Comparison of ENCODE assay signal across 8 cellular contexts in the genomic region with DNA sequence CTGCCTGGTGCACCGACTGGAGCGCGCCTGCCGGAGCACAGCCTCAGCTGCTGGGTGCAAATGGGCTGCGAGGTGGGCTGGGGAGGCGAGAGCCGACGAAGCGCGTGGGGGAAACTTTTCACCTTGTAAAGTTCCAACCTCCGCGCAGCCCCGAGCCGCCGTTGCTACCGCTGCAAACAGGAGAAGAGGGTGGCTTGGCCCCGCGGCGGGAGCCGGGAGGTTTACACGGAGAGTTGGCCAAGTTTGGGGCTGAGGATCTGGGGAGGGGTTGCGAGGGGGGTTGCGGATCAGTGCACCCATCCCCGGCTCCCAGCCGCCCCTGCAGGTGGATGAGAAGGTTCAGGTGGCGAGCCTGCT. TPM values are rescaled to one million over a fixed set of nuclear protein-coding genes. Genes with fewer than 3 reads are reported as not detected.
DNase-seq lines count a peak whose midpoint lies in the region; ATAC-seq, FAIRE-seq and TF ChIP-seq lines count a peak whose summit lies in the region.

No MANE protein-coding gene starts in this region.

- H3K4me1 ChIP-seq in astrocyte (ENCODE audit: insufficient read depth, low read length) (peaks cover 18% of the 10 kb centered on the region), skeletal muscle tissue (ENCODE audit: control insufficient read depth in 3 of 3, insufficient read depth in 3 of 3, low read length in 3 of 3) (peaks cover 14 to 25% (median 21%) of the 10 kb centered on the region in 3 donors)

- H3K4me1 Mint-ChIP-seq in astrocyte (ENCODE audit: low read depth, unreplicated experiment) (peaks cover 15% of the 10 kb centered on the region), CD14-positive monocyte (no peaks in the 10 kb centered on the region)

- peak overlapping the region; percentile 95 for H3K4me2 ChIP-seq in astrocyte (ENCODE audit: low read length)

- H3K27ac Mint-ChIP-seq in astrocyte (ENCODE audit: unreplicated experiment) (no peak overlapping the region), CD14-positive monocyte (no peak overlapping the region)

- FAIRE-seq in astrocyte (lab: Jason Lieb, UNC): no peak

- no peaks in the 10 kb centered on the region for H3K9me3 ChIP-seq in astrocyte (ENCODE audit: insufficient read depth, low read depth, low read length)
- H3K9me3 ChIP-seq in iPS-18c (ENCODE audit: control insufficient read depth, insufficient read depth, low read length): no peaks in the 10 kb centered on the region
- H3K9me3 ChIP-seq in skeletal muscle tissue (ENCODE audit: control insufficient read depth in 3 of 3, low read length in 3 of 3): no peaks in the 10 kb centered on the region

- peaks cover 10% of the 10 kb centered on the region for H3K27me3 ChIP-seq in astrocyte (ENCODE audit: insufficient read depth, low read length)
- peaks cover 29 to 65% (median 60%) of the 10 kb centered on the region in 3 donors for H3K27me3 ChIP-seq in skeletal muscle tissue (ENCODE audit: control insufficient read depth in 3 of 3, insufficient read depth in 3 of 3, low read length in 3 of 3)

- H4K20me1 ChIP-seq in astrocyte (ENCODE audit: insufficient read depth, low read length): no peaks in the 10 kb centered on the region

- H3K36me3 Mint-ChIP-seq in astrocyte (ENCODE audit: low read depth, unreplicated experiment) (no peaks in the 10 kb centered on the region), CD14-positive monocyte (peaks cover 0 to 6% of the 10 kb centered on the region in 2 donors)

- peak overlapping the region; percentile 78 for H3K9ac ChIP-seq in astrocyte (ENCODE audit: low read length)
- H3K9ac ChIP-seq in skeletal muscle tissue (ENCODE audit: low read depth in 1 of 3, low read length in 3 of 3): peak overlapping the region in 1 of 3 donors; percentile 25

- H3K4me3 ChIP-seq in HFF-Myc (replicated peaks; ENCODE audit: low read depth, low read length) (peak overlapping the region; percentile 22), astrocyte (ENCODE audit: insufficient read depth, low read depth, low read length) (peak overlapping the region; percentile 75), iPS-18c (ENCODE audit: insufficient read depth, low read depth, low read length) (peak overlapping the region; percentile 86), skeletal muscle tissue (ENCODE audit: low read length in 3 of 3) (peak overlapping the region; percentile 51 to 65 (median 55))

- DNase-seq in HFF-Myc (ENCODE audit: extremely low read depth, low read depth): no peak
- DNase-seq in astrocyte (ENCODE audit: low read depth): no peak
- DNase-seq in Kasumi-1 (lab: John Stamatoyannopoulos, UW): no peak
- DNase-seq in CD14-positive monocyte (ENCODE audit: low spot score): no peak

- peak overlapping the region; percentile 90 for H2AFZ ChIP-seq in astrocyte (ENCODE audit: low read depth, low read length)

- intact Hi-C loops in CD14-positive monocyte (cut with micrococcal nuclease): no loop called here

- H3K27me3 Mint-ChIP-seq in astrocyte (ENCODE audit: low read depth, unreplicated experiment) (peaks cover 5% of the 10 kb centered on the region), CD14-positive monocyte (ENCODE audit: low read depth in 3 of 3) (peaks cover 61 to 72% (median 69%) of the 10 kb centered on the region in 3 donors)

- TF ChIP-seq CTCF in HFF-Myc (IDR thresholded peaks at IDR 0.05; ENCODE audit: low read depth, low read length, missing control alignments): no peak
- TF ChIP-seq CTCF in astrocyte (IDR thresholded peaks at IDR 0.05; ENCODE audit: insufficient read depth, low read depth, low read length): no peak
- no peak for TF ChIP-seq CTCF in CD14-positive monocyte (IDR thresholded peaks at IDR 0.05)

- H3K79me2 ChIP-seq in astrocyte (ENCODE audit: insufficient read depth, low read length): no peaks in the 10 kb centered on the region

- H3K27ac ChIP-seq in astrocyte (ENCODE audit: low read depth, low read length): peak overlapping the region; percentile 47
- H3K27ac ChIP-seq in skeletal muscle tissue (ENCODE audit: low read depth, low read length): no peak overlapping the region

- H3K4me3 Mint-ChIP-seq in astrocyte (ENCODE audit: unreplicated experiment): peak overlapping the region; percentile 96
- H3K4me3 Mint-ChIP-seq in CD14-positive monocyte: peak overlapping the region in 1 of 2 donors; percentile 80

- H3K9me3 Mint-ChIP-seq in astrocyte (ENCODE audit: unreplicated experiment): no peaks in the 10 kb centered on the region
- H3K9me3 Mint-ChIP-seq in CD14-positive monocyte: peaks cover 0 to 21% (median 6%) of the 10 kb centered on the region in 7 donors

- no peaks in the 10 kb centered on the region for H3K36me3 ChIP-seq in astrocyte (ENCODE audit: insufficient read depth, low read length)
- H3K36me3 ChIP-seq in skeletal muscle tissue (ENCODE audit: control insufficient read depth in 3 of 3, insufficient read depth in 3 of 3, low read length in 3 of 3): no peaks in the 10 kb centered on the region

- no peak for ATAC-seq in HG03039 (IDR thresholded peaks at IDR 0.05; ENCODE audit: unreplicated experiment)
- no peak for ATAC-seq in GM21737 (IDR thresholded peaks at IDR 0.05; ENCODE audit: unreplicated experiment)

RNA-seq across cellular contexts. Expression of a gene that starts 0.6 kb away (rescaled TPM):
- 37.0 and 41.0 TPM in 2 replicates for total RNA-seq in astrocyte
- total RNA-seq in skeletal muscle tissue: 13.6 TPM
- polyA plus RNA-seq in CD14-positive monocyte: not detected

Comparison
In these comparisons a context has a peak if more than half of its experiments do, and no peak if none do; other contexts are left out.
1. H3K4me3 ChIP-seq: peak in every context shown above with its lines; median percentile 86 in iPS-18c; 75 in astrocyte; 55 in skeletal muscle tissue; 22 in HFF-Myc.